Comparison of ENCODE assay signal across 9 cellular contexts in the genomic region with DNA sequence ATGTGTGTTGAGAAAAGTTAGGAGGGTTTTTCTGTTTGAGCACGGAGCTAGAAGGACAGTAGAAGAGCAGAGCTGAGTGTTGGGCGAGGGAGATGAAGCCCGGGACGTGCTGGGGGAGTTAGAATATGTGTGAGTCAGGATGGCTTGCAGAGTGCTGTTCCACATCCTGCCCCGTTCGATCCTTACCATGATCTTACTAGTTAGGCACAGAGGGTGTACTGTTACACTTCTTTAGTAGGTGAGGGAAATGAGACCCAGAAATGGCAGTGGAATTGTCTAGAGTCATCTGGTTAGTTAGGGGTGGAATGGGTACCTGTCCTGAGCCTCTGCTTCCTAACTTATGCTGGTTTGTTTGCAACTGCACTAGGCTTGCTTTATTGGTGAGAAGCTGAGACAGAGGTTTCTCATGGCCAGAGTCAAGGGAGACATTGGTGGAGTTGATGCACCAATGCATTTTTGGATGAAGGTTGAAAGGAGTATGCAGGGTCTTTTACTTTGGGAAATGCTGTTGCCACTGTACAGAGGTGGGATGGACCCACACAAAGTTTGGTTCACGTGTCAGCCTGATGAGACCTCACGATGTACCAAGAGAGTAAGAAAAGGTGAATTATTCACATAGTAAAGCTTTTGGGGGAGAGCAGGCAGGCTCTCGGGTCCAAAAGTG. TPM values are rescaled to one million over a fixed set of nuclear protein-coding genes. Genes with fewer than 3 reads are reported as not detected.
A peak's percentile ranks its signal among the peaks of the same experiment; 100 is the strongest.
DNase-seq lines count a peak whose midpoint lies in the region; ATAC-seq and TF ChIP-seq lines count a peak whose summit lies in the region.
"Had no signal": no experiment of that assay in that cellular context is flagged by ENCODE, and none has a peak within 500 bp of the region (broad histone marks: within the 10 kb centered on the region; RNA-seq: fewer than 3 reads in every experiment).

No MANE protein-coding gene starts in this region.

- H3K27ac Mint-ChIP-seq in CD14-positive monocyte, result peak overlapping the region; percentile 3 to 89 (median 74)

- ATAC-seq in GM21360 (IDR thresholded peaks at IDR 0.05; ENCODE audit: unreplicated experiment) (peak; percentile 42), HG03457 (IDR thresholded peaks at IDR 0.05; ENCODE audit: unreplicated experiment) (no peak)

- CTCF ChIA-PET in OCI-LY7 (lab: Charles Lee; ENCODE audit: unreplicated experiment), result interaction anchor here (0.6 to 1.4 kb wide), 5 partner anchors 32 to 280 kb away, joined by 3 to 4 read pairs (median 3); no protein-coding TSS in a partner anchor

- peak overlapping the region; percentile 74 for H3K4me2 ChIP-seq in OCI-LY7 (ENCODE audit: low read length)

- no peaks in the 10 kb centered on the region for H3K27me3 ChIP-seq in right atrium auricular region

- H3K4me1 ChIP-seq in OCI-LY7 (ENCODE audit: insufficient read depth, low read length, poor library complexity, severe bottlenecking) (peaks cover 61% of the 10 kb centered on the region), right atrium auricular region (peaks cover 0 to 66% of the 10 kb centered on the region in 2 donors)

- POLR2A ChIA-PET in OCI-LY7 (lab: Charles Lee), result interaction anchor here (0.8 to 2.2 kb wide), 10 partner anchors 9 to 114 kb away, joined by 3 to 9 read pairs (median 3); no protein-coding TSS in a partner anchor

- H3K9me2 ChIP-seq in OCI-LY7 (ENCODE audit: insufficient read depth, low read length), result no peaks in the 10 kb centered on the region

- intact Hi-C loops in CD14-positive monocyte (cut with micrococcal nuclease) (loop anchor here in 1 of 2 donors (10.0 kb wide), 2 partner anchors 76 to 116 kb away; no protein-coding TSS in a partner anchor), OCI-LY7 (cut with micrococcal nuclease; ENCODE audit: unreplicated experiment) (loop anchor here (1.0 to 2.0 kb wide), 2 partner anchors 185 to 256 kb away; no protein-coding TSS in a partner anchor)

- H3K9me3 ChIP-seq in OCI-LY7 (ENCODE audit: low read length) (no peaks in the 10 kb centered on the region), right atrium auricular region (no peaks in the 10 kb centered on the region)

- peaks cover 66% of the 10 kb centered on the region for H3K79me2 ChIP-seq in OCI-LY7 (ENCODE audit: insufficient read depth, low read depth, low read length)

- no peak for DNase-seq in CD14-positive monocyte (ENCODE audit: low spot score)
- peak; percentile 42 for DNase-seq in OCI-LY7 (ENCODE audit: low spot score)
- DNase-seq in right atrium auricular region (ENCODE audit: low spot score), result no peak
- DNase-seq in foreskin melanocyte, result no peak
- no peak for DNase-seq in Ammon's horn (ENCODE audit: low spot score)
- no peak for DNase-seq in foreskin fibroblast

- H3K36me3 ChIP-seq in OCI-LY7 (ENCODE audit: insufficient read depth, low read length) (no peaks in the 10 kb centered on the region), right atrium auricular region (no peaks in the 10 kb centered on the region)

- H3K4me3 ChIP-seq in OCI-LY7 (ENCODE audit: low read depth, low read length, poor library complexity, severe bottlenecking) (peak overlapping the region; percentile 60), right atrium auricular region (no peak overlapping the region), foreskin fibroblast (ENCODE audit: low read depth in 1 of 2, low read length in 2 of 2) (no peak overlapping the region)

- H3K27ac ChIP-seq in OCI-LY7 (ENCODE audit: low read depth, low read length, poor library complexity, severe bottlenecking) (peak overlapping the region; percentile 90), right atrium auricular region (peak overlapping the region; percentile 70 to 82)

- H3K27me3 Mint-ChIP-seq in CD14-positive monocyte (ENCODE audit: low read depth in 3 of 3), result no peaks in the 10 kb centered on the region
- H3K27me3 Mint-ChIP-seq: brain had no signal

- peak overlapping the region; percentile 65; the same call in 1 of the 2 replicates for H2AFZ ChIP-seq in OCI-LY7 (ENCODE audit: low read length)

- H3K36me3 Mint-ChIP-seq in CD14-positive monocyte, result peaks cover 0 to 5% of the 10 kb centered on the region in 2 donors

- TF ChIP-seq CTCF in CD14-positive monocyte (IDR thresholded peaks at IDR 0.05) (no peak), OCI-LY7 (conservative IDR thresholded peaks at IDR 0.05; ENCODE audit: low read length) (no peak), right atrium auricular region (IDR thresholded peaks at IDR 0.05) (no peak), foreskin fibroblast (IDR thresholded peaks at IDR 0.05; ENCODE audit: low read depth, low read length) (no peak)

- no peaks in the 10 kb centered on the region for H3K9me3 Mint-ChIP-seq in CD14-positive monocyte

- peak overlapping the region; percentile 7 to 61 for H3K4me3 Mint-ChIP-seq in CD14-positive monocyte
- H3K4me3 Mint-ChIP-seq: brain had no signal

- H4K20me1 ChIP-seq in OCI-LY7 (ENCODE audit: insufficient read depth, low read length), result no peaks in the 10 kb centered on the region

- peaks cover 61% of the 10 kb centered on the region for H3K4me1 Mint-ChIP-seq in CD14-positive monocyte

- no TSS peak for BruUV-seq in OCI-LY7 (replicated peaks; lab: Mats Ljungman, UMichigan)

RNA-seq across cellular contexts. Expression of a gene that starts 42.4 kb away (rescaled TPM):
- 10 to 100 TPM; 39.9 to 64.8 TPM for polyA plus RNA-seq in CD14-positive monocyte
- total RNA-seq in OCI-LY7 (2014; rRNA removed; shearing (Covaris generic)), result 37.0 and 40.6 TPM in 2 replicates
- total RNA-seq in OCI-LY7 (2022), result 55.8 and 63.0 TPM in 2 replicates
- 10 to 100 TPM; 35.6 to 58.1 TPM for total RNA-seq in right atrium auricular region
